1 cellular context compared by ENCODE assay signal in the genomic region with DNA sequence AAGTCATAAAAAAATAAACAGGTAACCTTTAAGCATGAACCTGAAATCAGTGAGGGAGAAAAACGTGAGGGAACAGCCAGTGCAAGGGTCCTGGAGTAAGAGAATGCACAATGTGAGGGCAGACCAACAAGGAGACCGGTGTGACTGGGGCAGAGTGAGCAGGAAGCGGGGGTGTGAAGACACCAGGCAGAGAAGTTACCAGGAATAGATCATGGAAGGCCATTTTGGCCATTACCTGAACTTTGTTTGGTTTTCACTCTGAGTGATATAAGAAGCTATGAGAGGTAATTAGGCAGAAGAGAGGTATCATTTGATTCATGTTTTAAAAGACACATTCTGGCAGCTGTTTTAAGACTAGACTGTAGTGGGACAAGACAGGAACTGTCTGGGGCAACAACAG.
TF ChIP-seq lines count a peak whose summit lies in the region.

No MANE protein-coding gene starts in this region.

TF ChIP-seq in HepG2, 621 proteins besides CTCF, POLR2A, EP300 and RAD21:
- TF ChIP-seq, protein P1, sequence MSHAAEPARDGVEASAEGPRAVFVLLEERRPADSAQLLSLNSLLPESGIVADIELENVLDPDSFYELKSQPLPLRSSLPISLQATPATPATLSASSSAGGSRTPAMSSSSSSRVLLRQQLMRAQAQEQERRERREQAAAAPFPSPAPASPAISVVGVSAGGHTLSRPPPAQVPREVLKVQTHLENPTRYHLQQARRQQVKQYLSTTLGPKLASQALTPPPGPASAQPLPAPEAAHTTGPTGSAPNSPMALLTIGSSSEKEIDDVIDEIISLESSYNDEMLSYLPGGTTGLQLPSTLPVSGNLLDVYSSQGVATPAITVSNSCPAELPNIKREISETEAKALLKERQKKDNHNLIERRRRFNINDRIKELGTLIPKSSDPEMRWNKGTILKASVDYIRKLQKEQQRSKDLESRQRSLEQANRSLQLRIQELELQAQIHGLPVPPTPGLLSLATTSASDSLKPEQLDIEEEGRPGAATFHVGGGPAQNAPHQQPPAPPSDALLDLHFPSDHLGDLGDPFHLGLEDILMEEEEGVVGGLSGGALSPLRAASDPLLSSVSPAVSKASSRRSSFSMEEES (CRISPR knock-in tag; IDR thresholded peaks at IDR 0.05), result no peak
- TF ChIP-seq, protein P2, sequence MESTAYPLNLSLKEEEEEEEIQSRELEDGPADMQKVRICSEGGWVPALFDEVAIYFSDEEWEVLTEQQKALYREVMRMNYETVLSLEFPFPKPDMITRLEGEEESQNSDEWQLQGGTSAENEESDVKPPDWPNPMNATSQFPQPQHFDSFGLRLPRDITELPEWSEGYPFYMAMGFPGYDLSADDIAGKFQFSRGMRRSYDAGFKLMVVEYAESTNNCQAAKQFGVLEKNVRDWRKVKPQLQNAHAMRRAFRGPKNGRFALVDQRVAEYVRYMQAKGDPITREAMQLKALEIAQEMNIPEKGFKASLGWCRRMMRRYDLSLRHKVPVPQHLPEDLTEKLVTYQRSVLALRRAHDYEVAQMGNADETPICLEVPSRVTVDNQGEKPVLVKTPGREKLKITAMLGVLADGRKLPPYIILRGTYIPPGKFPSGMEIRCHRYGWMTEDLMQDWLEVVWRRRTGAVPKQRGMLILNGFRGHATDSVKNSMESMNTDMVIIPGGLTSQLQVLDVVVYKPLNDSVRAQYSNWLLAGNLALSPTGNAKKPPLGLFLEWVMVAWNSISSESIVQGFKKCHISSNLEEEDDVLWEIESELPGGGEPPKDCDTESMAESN (CRISPR knock-in tag; conservative IDR thresholded peaks at IDR 0.05), result no peak
- TF ChIP-seq, protein P3, sequence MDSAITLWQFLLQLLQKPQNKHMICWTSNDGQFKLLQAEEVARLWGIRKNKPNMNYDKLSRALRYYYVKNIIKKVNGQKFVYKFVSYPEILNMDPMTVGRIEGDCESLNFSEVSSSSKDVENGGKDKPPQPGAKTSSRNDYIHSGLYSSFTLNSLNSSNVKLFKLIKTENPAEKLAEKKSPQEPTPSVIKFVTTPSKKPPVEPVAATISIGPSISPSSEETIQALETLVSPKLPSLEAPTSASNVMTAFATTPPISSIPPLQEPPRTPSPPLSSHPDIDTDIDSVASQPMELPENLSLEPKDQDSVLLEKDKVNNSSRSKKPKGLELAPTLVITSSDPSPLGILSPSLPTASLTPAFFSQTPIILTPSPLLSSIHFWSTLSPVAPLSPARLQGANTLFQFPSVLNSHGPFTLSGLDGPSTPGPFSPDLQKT (CRISPR knock-in tag; IDR thresholded peaks at IDR 0.05; ENCODE audit: borderline replicate concordance), result no peak
- TF ChIP-seq ZNF670 (CRISPR knock-in tag; IDR thresholded peaks at IDR 0.05; ENCODE audit: borderline replicate concordance), result no peak
- peak; percentile 55 for TF ChIP-seq RBM22 (optimal IDR thresholded peaks at IDR 0.05; ENCODE audit: low read length)
TF ChIP-seq in HepG2: peak in this region for 1.
